14 cellular contexts compared by ENCODE assay signal in genomic region chr12:132907216-132907615, GRCh38. TPM values are rescaled to one million over a fixed set of nuclear protein-coding genes. Genes with fewer than 3 reads are reported as not detected.
DNase-seq lines count a peak whose midpoint lies in the region; ATAC-seq and TF ChIP-seq lines count a peak whose summit lies in the region.
"Had no signal": no experiment of that assay in that cellular context is flagged by ENCODE, and none has a peak within 500 bp of the region (broad histone marks: within the 10 kb centered on the region; RNA-seq: fewer than 3 reads in every experiment).

No MANE protein-coding gene starts in this region.

- peak overlapping the region; percentile 23 for H3K4me3 Mint-ChIP-seq in activated CD4-positive, alpha-beta T cell treated with anti-CD3 and anti-CD28 coated beads for 36 hours
- H3K4me3 Mint-ChIP-seq in stimulated activated effector memory CD8-positive, alpha-beta T cell treated with anti-CD3 and anti-CD28 coated beads, Interleukin-12 subunit alpha, Interleukin-12 subunit beta, amount 100 ng/mL, for 72 hours, result peak overlapping the region; percentile 76

- 23% methylated on average over 16 of the region's 16 CpGs for WGBS in prostate gland

- H3K27ac ChIP-seq in prostate gland, result no peak overlapping the region

- peaks cover 12% of the 10 kb centered on the region for H3K36me3 Mint-ChIP-seq in activated CD4-positive, alpha-beta T cell treated with anti-CD3 and anti-CD28 coated beads for 36 hours (ENCODE audit: low read depth)
- H3K36me3 Mint-ChIP-seq in stimulated activated effector memory CD8-positive, alpha-beta T cell treated with anti-CD3 and anti-CD28 coated beads, Interleukin-12 subunit alpha, Interleukin-12 subunit beta, amount 100 ng/mL, for 72 hours, result no peaks in the 10 kb centered on the region

- DNase-seq in activated CD4-positive, alpha-beta T cell treated with anti-CD3 and anti-CD28 coated beads for 36 hours, result no peak
- no peak for DNase-seq in activated CD4-positive, alpha-beta T cell treated with anti-CD3 and anti-CD28 coated beads, Interleukin-2, amount 50 U/mL, for 48 hours
- DNase-seq in NT2/D1 (ENCODE audit: low read depth, low spot score) (no peak), fibroblast of gingiva (ENCODE audit: low read depth) (peak; percentile 16), KG1 (lab: John Stamatoyannopoulos, UW) (no peak), prostate gland (ENCODE audit: low spot score) (no peak), left colon (no peak)
- no peak for DNase-seq in stimulated activated effector memory CD8-positive, alpha-beta T cell treated with anti-CD3 and anti-CD28 coated beads, Interleukin-12 subunit alpha, Interleukin-12 subunit beta, amount 100 ng/mL, for 72 hours (ENCODE audit: low spot score in 2 of 2)
- DNase-seq: body of pancreas; effector memory CD8-positive, alpha-beta T cell; lower lobe of right lung; SIG-M5 had no signal

- CTCF ChIA-PET in activated CD4-positive, alpha-beta T cell treated with anti-CD3 and anti-CD28 coated beads for 36 hours (lab: Charles Lee), result interaction anchor here (0.9 to 1.2 kb wide), 2 partner anchors 137 to 688 kb away, joined by 3 to 4 read pairs; no protein-coding TSS in a partner anchor

- TF ChIP-seq CTCF in prostate gland (IDR thresholded peaks at IDR 0.05), result no peak

- no peak for TF ChIP-seq POLR2A in prostate gland (IDR thresholded peaks at IDR 0.05)

- H3K9me3 Mint-ChIP-seq in activated CD4-positive, alpha-beta T cell treated with anti-CD3 and anti-CD28 coated beads for 36 hours (ENCODE audit: low read depth), result peaks cover 7% of the 10 kb centered on the region
- peaks cover 6% of the 10 kb centered on the region for H3K9me3 Mint-ChIP-seq in stimulated activated effector memory CD8-positive, alpha-beta T cell treated with anti-CD3 and anti-CD28 coated beads, Interleukin-12 subunit alpha, Interleukin-12 subunit beta, amount 100 ng/mL, for 72 hours

- peaks cover 2% of the 10 kb centered on the region for H3K27me3 Mint-ChIP-seq in activated CD4-positive, alpha-beta T cell treated with anti-CD3 and anti-CD28 coated beads for 36 hours
- H3K27me3 Mint-ChIP-seq: effector memory CD8-positive, alpha-beta T cell had no signal

- H3K4me1 ChIP-seq in NT2/D1 (ENCODE audit: insufficient read depth, insufficient read length), result no peaks in the 10 kb centered on the region
- peaks cover 4% of the 10 kb centered on the region for H3K4me1 ChIP-seq in prostate gland (replicated peaks)

- H3K27ac Mint-ChIP-seq in activated CD4-positive, alpha-beta T cell treated with anti-CD3 and anti-CD28 coated beads for 36 hours, result no peak overlapping the region
- no peak overlapping the region for H3K27ac Mint-ChIP-seq in stimulated activated effector memory CD8-positive, alpha-beta T cell treated with anti-CD3 and anti-CD28 coated beads, Interleukin-12 subunit alpha, Interleukin-12 subunit beta, amount 100 ng/mL, for 72 hours

- H3K9me3 ChIP-seq in NT2/D1 (ENCODE audit: insufficient read depth, low read length), result peaks cover 24% of the 10 kb centered on the region
- no peaks in the 10 kb centered on the region for H3K9me3 ChIP-seq in prostate gland
- H3K9me3 ChIP-seq: ovary had no signal

- POLR2A ChIA-PET in activated CD4-positive, alpha-beta T cell treated with anti-CD3 and anti-CD28 coated beads for 36 hours (lab: Charles Lee), result no interaction called here

- ATAC-seq in activated CD4-positive, alpha-beta T cell treated with anti-CD3 and anti-CD28 coated beads for 36 hours, result no peak
- ATAC-seq in stimulated activated effector memory CD8-positive, alpha-beta T cell treated with anti-CD3 and anti-CD28 coated beads, Interleukin-12 subunit alpha, Interleukin-12 subunit beta, amount 100 ng/mL, for 72 hours, result no peak
- ATAC-seq in left colon, result no peak
- ATAC-seq: body of pancreas; effector memory CD8-positive, alpha-beta T cell; lower lobe of right lung had no signal

- H3K4me1 Mint-ChIP-seq in activated CD4-positive, alpha-beta T cell treated with anti-CD3 and anti-CD28 coated beads for 36 hours, result peaks cover 18% of the 10 kb centered on the region
- peaks cover 5% of the 10 kb centered on the region for H3K4me1 Mint-ChIP-seq in stimulated activated effector memory CD8-positive, alpha-beta T cell treated with anti-CD3 and anti-CD28 coated beads, Interleukin-12 subunit alpha, Interleukin-12 subunit beta, amount 100 ng/mL, for 72 hours

- H3K36me3 ChIP-seq in NT2/D1 (ENCODE audit: insufficient read depth, insufficient read length, low read length) (no peaks in the 10 kb centered on the region), prostate gland (no peaks in the 10 kb centered on the region)
- H3K36me3 ChIP-seq: lower lobe of right lung, ovary had no signal

- H3K27me3 ChIP-seq in NT2/D1 (ENCODE audit: insufficient read depth, insufficient read length) (peaks cover 25% of the 10 kb centered on the region), prostate gland (replicated peaks; ENCODE audit: insufficient read depth) (no peaks in the 10 kb centered on the region)
- H3K27me3 ChIP-seq: body of pancreas, hepatocyte, ovary had no signal

- no peak overlapping the region for H3K9ac ChIP-seq in NT2/D1 (ENCODE audit: insufficient read length, low read depth)

- intact Hi-C loops in activated CD4-positive, alpha-beta T cell treated with anti-CD3 and anti-CD28 coated beads for 36 hours (cut with DNase I, micrococcal nuclease), result loop anchor here in 1 of 2 experiments (2.0 to 5.0 kb wide), 2 partner anchors 78 to 145 kb away; partner anchors contain the start of genes ANKLE2 and GOLGA3
- intact Hi-C loops in prostate gland (cut with DNase I), result loop anchor here (10.0 kb wide), 1 partner anchor 142 kb away; the partner anchor contains the start of gene ANKLE2
- intact Hi-C loops in left colon (cut with DNase I, micrococcal nuclease), result no loop called here

- H3K4me3 ChIP-seq in NT2/D1 (ENCODE audit: insufficient read length, low read depth) (peak overlapping the region; percentile 22), prostate gland (no peak overlapping the region)
- H3K4me3 ChIP-seq: body of pancreas had no signal

RNA-seq across cellular contexts. Expression of gene CHFR, which starts 19.8 kb away (rescaled TPM):
- total RNA-seq in activated CD4-positive, alpha-beta T cell treated with anti-CD3 and anti-CD28 coated beads for 36 hours, result 10 to 100 TPM; 36.5 to 36.8 TPM
- total RNA-seq in prostate gland (10 to 100 TPM; 18.7 to 52.3 TPM), left colon (10 to 100 TPM; 50.4 to 58.2 TPM)

RNA-seq across cellular contexts. Expression of gene ZNF605, which starts 48.9 kb away (rescaled TPM):
- 1 to 10 TPM; 8.0 to 8.3 TPM for total RNA-seq in activated CD4-positive, alpha-beta T cell treated with anti-CD3 and anti-CD28 coated beads for 36 hours
- total RNA-seq in prostate gland (10 to 100 TPM in 1 of 2 donors, 1 to 10 TPM in 1; 9.6 to 12.7 TPM), left colon (10 to 100 TPM in 1 of 2 donors, 1 to 10 TPM in 1; 8.6 to 10.8 TPM)
